ENCODE assay signal across 1 cellular context in the genomic region with DNA sequence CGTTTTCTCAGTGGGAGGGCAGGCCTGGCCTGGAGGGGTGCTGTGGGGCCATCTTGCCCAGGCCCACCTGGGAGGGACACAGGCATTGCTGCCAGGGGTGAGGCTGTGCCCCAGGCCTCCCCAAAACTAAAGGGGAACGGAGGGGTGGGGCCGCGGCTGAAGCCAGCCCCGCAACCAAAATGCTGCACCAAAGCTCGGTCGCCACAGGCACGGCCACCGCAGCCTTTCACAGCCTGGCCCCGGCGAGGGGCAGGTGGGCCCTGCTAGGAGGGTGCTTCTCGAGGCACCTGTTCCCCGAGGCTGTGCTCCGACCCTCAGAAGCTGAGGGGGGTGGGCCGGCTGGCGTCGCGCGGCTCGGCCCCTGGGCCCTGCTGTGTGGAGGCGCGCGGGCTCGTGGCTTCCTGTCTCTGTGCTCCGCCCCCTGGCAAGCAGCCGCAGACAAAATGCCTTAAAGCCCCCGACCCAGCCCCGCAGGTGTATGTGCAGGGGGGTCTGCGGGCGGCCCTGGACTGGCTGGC.
TF ChIP-seq lines count a peak whose summit lies in the region.

No MANE protein-coding gene starts in this region.

TF ChIP-seq in endothelial cell of umbilical vein, 7 proteins besides CTCF, POLR2A, EP300 and RAD21 (continued from another document):
- no peak for TF ChIP-seq GATA2 (IDR thresholded peaks at IDR 0.05; ENCODE audit: insufficient read depth, insufficient read length, low read depth, low read length)
